17 cellular contexts compared by ENCODE assay signal in genomic region chr19:45981350-45981749, GRCh38. TPM values are rescaled to one million over a fixed set of nuclear protein-coding genes. Genes with fewer than 3 reads are reported as not detected.
DNase-seq lines count a peak whose midpoint lies in the region; ATAC-seq and TF ChIP-seq lines count a peak whose summit lies in the region.
"Had no signal": no experiment of that assay in that cellular context is flagged by ENCODE, and none has a peak within 500 bp of the region (broad histone marks: within the 10 kb centered on the region; RNA-seq: fewer than 3 reads in every experiment).

No MANE protein-coding gene starts in this region.

- no peak overlapping the region for H3K4me3 ChIP-seq in endodermal cell (ENCODE audit: low read length)
- H3K4me3 ChIP-seq in neural progenitor cell, result no peak overlapping the region
- H3K4me3 ChIP-seq: SJSA1 had no signal

- H3K4me1 ChIP-seq in endodermal cell (ENCODE audit: control insufficient read depth, insufficient read depth, low read length) (no peaks in the 10 kb centered on the region), neural progenitor cell (no peaks in the 10 kb centered on the region)
- H3K4me1 ChIP-seq: BE2C, SJSA1 had no signal

- no peak for ATAC-seq in left ventricle myocardium superior
- ATAC-seq: CD8-positive, alpha-beta T cell; PC-3 had no signal

- H3K9ac ChIP-seq in endodermal cell (ENCODE audit: extremely low read depth, low read length, poor library complexity, severe bottlenecking) (no peak overlapping the region), neural progenitor cell (no peak overlapping the region)

- H3F3A ChIP-seq in neural progenitor cell (ENCODE audit: low read depth), result no peaks in the 10 kb centered on the region

- H4K20me1 ChIP-seq in neural progenitor cell (ENCODE audit: low read depth), result no peaks in the 10 kb centered on the region

- peaks cover 29% of the 10 kb centered on the region for H3K27me3 Mint-ChIP-seq in endodermal cell (ENCODE audit: insufficient read depth)
- H3K27me3 Mint-ChIP-seq in neural progenitor cell (ENCODE audit: insufficient read depth, low read depth), result peaks cover 22% of the 10 kb centered on the region
- peaks cover 28% of the 10 kb centered on the region for H3K27me3 Mint-ChIP-seq in HFFc6 (ENCODE audit: insufficient read depth)

- WGBS in endodermal cell (ENCODE audit: insufficient coverage in 1 of 2, insufficient read length in 1 of 2), 2 experiments, result 63 to 78% methylated on average over 2 of the region's 2 CpGs

- H3K9me3 ChIP-seq in endodermal cell (ENCODE audit: control insufficient read depth, low read length) (no peaks in the 10 kb centered on the region), neural progenitor cell (ENCODE audit: low read depth) (no peaks in the 10 kb centered on the region)
- H3K9me3 ChIP-seq: BE2C, SJSA1 had no signal

- peak; percentile 20 for DNase-seq in EH (ENCODE audit: low read depth)
- DNase-seq in NCI-H446 (lab: John Stamatoyannopoulos, UW), result peak; percentile 49 to 73
- DNase-seq in endodermal cell, result peak; percentile 57
- no peak for DNase-seq in neural progenitor cell (ENCODE audit: low spot score)
- no peak for DNase-seq in HFFc6
- no peak for DNase-seq in activated naive CD4-positive, alpha-beta T cell (lab: John Stamatoyannopoulos, UW)
- DNase-seq in left ventricle myocardium superior, result no peak
- DNase-seq: ACHN; BE2C; CD8-positive, alpha-beta T cell; NCI-H146; NCI-H2081 treated with DMSO at 0.1 percent for 48 hours; NCI-H226; NCI-H69; PC-3 had no signal

- H3K27ac Mint-ChIP-seq in endodermal cell (no peak overlapping the region), neural progenitor cell (peak overlapping the region; percentile 93), HFFc6 (no peak overlapping the region)
- H3K27ac Mint-ChIP-seq: CD8-positive, alpha-beta T cell had no signal

- H3K36me3 ChIP-seq in endodermal cell (ENCODE audit: control insufficient read depth, insufficient read depth, low read length), result no peaks in the 10 kb centered on the region
- no peaks in the 10 kb centered on the region for H3K36me3 ChIP-seq in neural progenitor cell
- H3K36me3 ChIP-seq: BE2C, SJSA1 had no signal

- H3K36me3 Mint-ChIP-seq in endodermal cell (ENCODE audit: low read depth) (no peaks in the 10 kb centered on the region), neural progenitor cell (no peaks in the 10 kb centered on the region), HFFc6 (ENCODE audit: low read depth) (no peaks in the 10 kb centered on the region)
- H3K36me3 Mint-ChIP-seq: CD8-positive, alpha-beta T cell had no signal

- H3K4me3 Mint-ChIP-seq in endodermal cell (no peak overlapping the region), neural progenitor cell (peak overlapping the region; percentile 48), HFFc6 (no peak overlapping the region)
- H3K4me3 Mint-ChIP-seq: CD8-positive, alpha-beta T cell had no signal

- H2AFZ ChIP-seq in neural progenitor cell (replicated peaks), result no peak overlapping the region

- H3K4me1 Mint-ChIP-seq in endodermal cell (peaks cover 8% of the 10 kb centered on the region), neural progenitor cell (peaks cover 46% of the 10 kb centered on the region), HFFc6 (ENCODE audit: low read depth) (no peaks in the 10 kb centered on the region)

- peaks cover 8% of the 10 kb centered on the region for H3K27me3 ChIP-seq in endodermal cell (ENCODE audit: control insufficient read depth, insufficient read depth, low read length, poor library complexity, severe bottlenecking)
- H3K27me3 ChIP-seq in neural progenitor cell, result no peaks in the 10 kb centered on the region
- H3K27me3 ChIP-seq: BE2C had no signal

- no peak for TF ChIP-seq CTCF in endodermal cell (conservative IDR thresholded peaks at IDR 0.05)
- TF ChIP-seq CTCF in neural progenitor cell (IDR thresholded peaks at IDR 0.05), result no peak
- no peak for TF ChIP-seq CTCF in HFFc6 (IDR thresholded peaks at IDR 0.05)

- H3K27ac ChIP-seq in endodermal cell (ENCODE audit: low read depth, low read length) (no peak overlapping the region), neural progenitor cell (no peak overlapping the region)
- H3K27ac ChIP-seq: HL-60, SJSA1 had no signal

- intact Hi-C loops in left ventricle myocardium superior (cut with micrococcal nuclease), result no loop called here

- no peak overlapping the region for H3K4me2 ChIP-seq in neural progenitor cell

- no peaks in the 10 kb centered on the region for H3K79me2 ChIP-seq in neural progenitor cell (ENCODE audit: low read depth)

- H3K9me3 Mint-ChIP-seq in endodermal cell, result no peaks in the 10 kb centered on the region
- H3K9me3 Mint-ChIP-seq in neural progenitor cell, result no peaks in the 10 kb centered on the region
- H3K9me3 Mint-ChIP-seq in HFFc6, result no peaks in the 10 kb centered on the region
- H3K9me3 Mint-ChIP-seq: CD8-positive, alpha-beta T cell had no signal

RNA-seq across cellular contexts. Expression of gene NOVA2, which starts 7.7 kb away (rescaled TPM):
- total RNA-seq in endodermal cell (under 1 TPM; 0.64 to 0.91 TPM), neural progenitor cell (ENCODE audit: low replicate concordance) (3.9 and 6.7 TPM in 2 replicates), left ventricle myocardium superior (5.9 TPM)
- 25.8 TPM for polyA plus RNA-seq in endodermal cell (2013, experiment 1 of 2)
- 23.3 TPM for polyA plus RNA-seq in endodermal cell (2013, experiment 2 of 2)
- under 1 TPM in 4 of 6 experiments, not detected in 2; 0.03 to 0.14 (median 0.10) TPM for total RNA-seq in HFFc6 (2021; fragmentation: NEBNext Ultra II Directional; extraction: Animal tissue kit (Norgen Biotek cat#: 25700))
- total RNA-seq: CD8-positive, alpha-beta T cell; PC-3; SJSA1 had no signal

RNA-seq across cellular contexts. Expression of gene CCDC61, which starts 13.9 kb away (rescaled TPM):
- total RNA-seq in endodermal cell (10 to 100 TPM; 23.2 to 23.6 TPM), neural progenitor cell (ENCODE audit: low replicate concordance) (5.7 and 11.6 TPM in 2 replicates), left ventricle myocardium superior (7.7 TPM)
- 12.8 TPM for polyA plus RNA-seq in endodermal cell (2013, experiment 1 of 2)
- polyA plus RNA-seq in endodermal cell (2013, experiment 2 of 2), result 9.6 TPM
- 10 to 100 TPM in 3 of 6 experiments, 1 to 10 TPM in 3; 8.6 to 13.1 (median 11.0) TPM for total RNA-seq in HFFc6 (2021; fragmentation: NEBNext Ultra II Directional; extraction: Animal tissue kit (Norgen Biotek cat#: 25700))

RNA-seq across cellular contexts. Expression of gene PGLYRP1, which starts 41.5 kb away (rescaled TPM):
- total RNA-seq in endodermal cell (not detected), neural progenitor cell (ENCODE audit: low replicate concordance) (not detected in 2 replicates), left ventricle myocardium superior (0.50 TPM)
- polyA plus RNA-seq in endodermal cell (2013, experiment 1 of 2), result not detected
- polyA plus RNA-seq in endodermal cell (2013, experiment 2 of 2), result not detected
- not detected for total RNA-seq in HFFc6 (2021; fragmentation: NEBNext Ultra II Directional; extraction: Animal tissue kit (Norgen Biotek cat#: 25700))
- total RNA-seq: CD8-positive, alpha-beta T cell; PC-3; SJSA1 had no signal

RNA-seq across cellular contexts. Expression of gene IGFL4, which starts 59.5 kb away (rescaled TPM):
- under 1 TPM; 0.33 to 0.60 TPM for total RNA-seq in endodermal cell
- 0.11 TPM for polyA plus RNA-seq in endodermal cell (2013, experiment 1 of 2)
- 0.33 TPM for polyA plus RNA-seq in endodermal cell (2013, experiment 2 of 2)
- 0.15 and 0.21 TPM in 2 replicates for total RNA-seq in neural progenitor cell (ENCODE audit: low replicate concordance)
- total RNA-seq in HFFc6 (2021; fragmentation: NEBNext Ultra II Directional; extraction: Animal tissue kit (Norgen Biotek cat#: 25700)), result not detected
- total RNA-seq in left ventricle myocardium superior, result not detected
- total RNA-seq: CD8-positive, alpha-beta T cell; PC-3; SJSA1 had no signal

Comparison
In these comparisons a context has a peak if more than half of its experiments do, and no peak if none do; other contexts are left out.
1. DNase-seq: peak in EH (single experiment), NCI-H446 (2 of 2) and endodermal cell (single experiment); none in neural progenitor cell (single experiment), HFFc6 (single experiment), activated naive CD4-positive, alpha-beta T cell (0 of 4) and left ventricle myocardium superior (single experiment).